ENCODE assay signal across 1 cellular context in genomic region chr1:218433744-218434143, GRCh38.
TF ChIP-seq lines count a peak whose summit lies in the region.

No MANE protein-coding gene starts in this region.

TF ChIP-seq in HEK293, 187 proteins besides CTCF, POLR2A, EP300 and RAD21 (continued from another document):
- TF ChIP-seq ZNF398 (tag by site-specific recombination; IDR thresholded peaks at IDR 0.05) (0 out of 2 replicates have a peak, but pooled peaks have one; percentile 10), BCL6B (tag by site-specific recombination; IDR thresholded peaks at IDR 0.05) (0 out of 2 replicates have a peak, but pooled peaks have one; percentile 21), FEZF1 (tag by site-specific recombination; IDR thresholded peaks at IDR 0.05) (peak; percentile 58; the same call in 1 of the 2 replicates), EGR2 (tag by site-specific recombination; IDR thresholded peaks at IDR 0.05; ENCODE audit: low read depth) (no peak)
